Comparison of ENCODE assay signal across 1 cellular context in the genomic region with DNA sequence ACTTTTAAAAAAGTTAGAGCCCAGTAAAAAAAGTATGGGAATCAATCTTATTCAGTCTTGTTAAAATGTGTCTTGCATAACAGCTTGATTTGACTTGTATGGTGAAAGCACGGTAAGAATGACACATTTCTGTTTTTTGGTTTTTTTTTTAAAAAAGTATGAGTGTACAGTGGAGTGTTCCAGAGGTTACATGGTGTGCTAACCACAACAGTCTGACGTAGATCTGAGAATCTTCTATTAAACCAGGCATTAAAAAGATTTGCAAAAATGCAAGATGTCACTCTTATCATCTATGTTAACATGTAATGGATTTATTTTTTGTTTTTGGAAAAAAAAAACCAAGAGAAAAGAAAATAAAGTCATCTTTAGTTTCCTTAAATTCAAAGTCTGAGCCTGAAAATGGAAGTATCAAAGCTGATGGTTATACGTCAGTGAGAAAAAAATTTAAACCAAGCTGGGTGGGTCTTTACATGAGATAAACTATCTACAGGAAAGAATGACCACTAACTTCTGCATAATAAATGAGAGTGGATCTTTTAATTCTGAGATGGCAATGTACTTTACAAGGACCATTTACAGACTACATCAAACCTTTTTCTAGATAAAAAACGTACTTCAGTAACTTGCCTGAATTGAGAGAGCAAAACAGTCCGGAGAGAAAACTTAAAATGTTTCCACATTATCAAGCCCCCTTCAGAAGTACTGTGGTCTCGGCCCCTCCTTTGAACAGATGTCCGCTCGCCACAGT.
TF ChIP-seq lines count a peak whose summit lies in the region.

No MANE protein-coding gene starts in this region.

TF ChIP-seq in HCT116, 20 proteins besides CTCF, POLR2A, EP300 and RAD21 (continued from another document):
- TF ChIP-seq EGR1 (IDR thresholded peaks at IDR 0.05; ENCODE audit: low read depth) (no peak), ZNF274 (IDR thresholded peaks at IDR 0.05; ENCODE audit: low read depth, low read length) (no peak), SRF (IDR thresholded peaks at IDR 0.05; ENCODE audit: low read depth) (no peak), SP1 (IDR thresholded peaks at IDR 0.05; ENCODE audit: low read depth) (no peak), ZFX (IDR thresholded peaks at IDR 0.05) (no peak), EZH2phosphoT487 (IDR thresholded peaks at IDR 0.05; ENCODE audit: borderline replicate concordance) (no peak), CEBPB (IDR thresholded peaks at IDR 0.05; ENCODE audit: low read depth) (no peak), SIN3A (IDR thresholded peaks at IDR 0.05; ENCODE audit: low read depth) (no peak), EZH2 (IDR thresholded peaks at IDR 0.05) (no peak)
- TF ChIP-seq, protein P1, sequence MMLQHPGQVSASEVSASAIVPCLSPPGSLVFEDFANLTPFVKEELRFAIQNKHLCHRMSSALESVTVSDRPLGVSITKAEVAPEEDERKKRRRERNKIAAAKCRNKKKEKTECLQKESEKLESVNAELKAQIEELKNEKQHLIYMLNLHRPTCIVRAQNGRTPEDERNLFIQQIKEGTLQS (IDR thresholded peaks at IDR 0.05), result no peak
